ENCODE assay signal across 21 cellular contexts in the genomic region with DNA sequence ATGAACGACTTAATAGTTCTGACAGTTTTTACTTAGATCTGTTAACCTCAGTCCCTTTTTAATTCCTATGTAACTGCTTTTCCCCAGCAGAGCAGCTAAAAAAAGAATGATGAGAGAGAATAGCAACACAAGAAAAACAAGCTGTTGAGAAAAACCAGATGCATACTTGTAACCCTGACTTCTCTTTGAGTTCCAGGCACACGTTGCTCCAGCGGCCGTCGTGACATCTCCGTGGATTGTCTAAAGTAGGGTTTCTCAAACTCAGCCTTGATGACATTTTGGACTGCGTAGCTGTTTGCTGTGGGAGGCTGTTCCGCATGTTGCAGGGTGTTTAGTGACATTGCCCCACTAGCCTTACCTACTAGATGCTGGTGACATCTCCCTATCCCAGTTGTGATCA.
A peak's percentile ranks its signal among the peaks of the same experiment; 100 is the strongest.
DNase-seq lines count a peak whose midpoint lies in the region; ATAC-seq and TF ChIP-seq lines count a peak whose summit lies in the region.
"Had no signal": no experiment of that assay in that cellular context is flagged by ENCODE, and none has a peak within 500 bp of the region (broad histone marks: within the 10 kb centered on the region; RNA-seq: fewer than 3 reads in every experiment).

No MANE protein-coding gene starts in this region.

- H3K27ac ChIP-seq in right atrium auricular region, result peak overlapping the region in 1 of 2 donors; percentile 41
- peak overlapping the region in 3 of 4 donors; percentile 1 to 67 (median 49) for H3K27ac ChIP-seq in gastroesophageal sphincter
- peak overlapping the region; percentile 41 for H3K27ac ChIP-seq in mesodermal cell (ENCODE audit: low read depth, low read length, severe bottlenecking)
- peak overlapping the region; percentile 80 to 88 for H3K27ac ChIP-seq in uterus
- H3K27ac ChIP-seq: 22Rv1, HL-60, PC-9, RWPE1 had no signal

- no peak for TF ChIP-seq EP300 in gastroesophageal sphincter (IDR thresholded peaks at IDR 0.05)

- DNase-seq in Right ventricle myocardium inferior (ENCODE audit: missing footprints) (no peak), right atrium auricular region (ENCODE audit: low spot score) (no peak), uterus (peak; percentile 43 to 58), DMS53 (lab: John Stamatoyannopoulos, UW) (no peak), progenitor cell of endocrine pancreas (ENCODE audit: low spot score, unreplicated experiment) (no peak), DMS153 (lab: John Stamatoyannopoulos, UW) (no peak)
- DNase-seq: AML-193, DMS 273 treated with DMSO at 0.1 percent for 48 hours, GDM1, IMR-90, NCI-H1417 treated with DMSO at 0.1 percent for 48 hours, NCI-H187 treated with DMSO at 0.1 percent for 48 hours, NCI-H226, NCI-H524 treated with DMSO at 0.1 percent for 48 hours, PC-9 had no signal

- no peak for TF ChIP-seq CTCF in right atrium auricular region (IDR thresholded peaks at IDR 0.05)
- no peak for TF ChIP-seq CTCF in gastroesophageal sphincter (IDR thresholded peaks at IDR 0.05)
- TF ChIP-seq CTCF in uterus (IDR thresholded peaks at IDR 0.05), result no peak
- no peak for TF ChIP-seq CTCF in progenitor cell of endocrine pancreas (IDR thresholded peaks at IDR 0.05; ENCODE audit: unreplicated experiment)

- H3K27me3 Mint-ChIP-seq in progenitor cell of endocrine pancreas, result no peaks in the 10 kb centered on the region

- H3K36me3 ChIP-seq in right atrium auricular region (no peaks in the 10 kb centered on the region), gastroesophageal sphincter (no peaks in the 10 kb centered on the region), mesodermal cell (ENCODE audit: control insufficient read depth, insufficient read depth, low read length) (no peaks in the 10 kb centered on the region), uterus (no peaks in the 10 kb centered on the region)

- H3K4me1 ChIP-seq in right atrium auricular region, result no peaks in the 10 kb centered on the region
- peaks cover 0 to 15% (median 0%) of the 10 kb centered on the region in 3 donors for H3K4me1 ChIP-seq in gastroesophageal sphincter
- H3K4me1 ChIP-seq in mesodermal cell (ENCODE audit: control insufficient read depth, insufficient read depth, low read length, poor library complexity, severe bottlenecking), result peaks cover 11% of the 10 kb centered on the region
- H3K4me1 ChIP-seq in uterus, result no peaks in the 10 kb centered on the region

- intact Hi-C loops in Right ventricle myocardium inferior (cut with DNase I), result loop anchor here (5.0 kb wide), 1 partner anchor 37 kb away; no protein-coding TSS in a partner anchor
- intact Hi-C loops in uterus (cut with DNase I; ENCODE audit: low total_unique reads), result no loop called here

- H3K27ac Mint-ChIP-seq in progenitor cell of endocrine pancreas, result no peak overlapping the region
- H3K27ac Mint-ChIP-seq: CD14-positive monocyte had no signal

- H3K4me3 Mint-ChIP-seq in progenitor cell of endocrine pancreas (ENCODE audit: low read depth), result no peak overlapping the region
- H3K4me3 Mint-ChIP-seq: CD14-positive monocyte had no signal

- H3K36me3 Mint-ChIP-seq in progenitor cell of endocrine pancreas (ENCODE audit: insufficient read depth), result peaks cover 1% of the 10 kb centered on the region

- H3K9me3 Mint-ChIP-seq in progenitor cell of endocrine pancreas (ENCODE audit: low read depth), result no peaks in the 10 kb centered on the region
- H3K9me3 Mint-ChIP-seq: CD14-positive monocyte had no signal

- H3K27me3 ChIP-seq in right atrium auricular region (no peaks in the 10 kb centered on the region), gastroesophageal sphincter (no peaks in the 10 kb centered on the region), uterus (no peaks in the 10 kb centered on the region)

- ATAC-seq in Right ventricle myocardium inferior (peak; percentile 65), gastroesophageal sphincter (no peak)

- no peak for TF ChIP-seq POLR2A in gastroesophageal sphincter (IDR thresholded peaks at IDR 0.05)
- no peak for TF ChIP-seq POLR2A in uterus (IDR thresholded peaks at IDR 0.05)

- H3K9me3 ChIP-seq in right atrium auricular region, result no peaks in the 10 kb centered on the region
- no peaks in the 10 kb centered on the region for H3K9me3 ChIP-seq in gastroesophageal sphincter
- no peaks in the 10 kb centered on the region for H3K9me3 ChIP-seq in mesodermal cell (ENCODE audit: control insufficient read depth, low read length)
- H3K9me3 ChIP-seq in uterus, result no peaks in the 10 kb centered on the region

- no peaks in the 10 kb centered on the region for H3K4me1 Mint-ChIP-seq in progenitor cell of endocrine pancreas (ENCODE audit: low read depth)

- 39 to 47% methylated on average over 7 to 8 of the region's 8 CpGs for WGBS in gastroesophageal sphincter (ENCODE audit: low coverage in 1 of 2), 2 donors
- WGBS in mesodermal cell (ENCODE audit: insufficient coverage in 2 of 2), 2 experiments, result 90 to 91% methylated on average over 7 of the region's 8 CpGs

- H3K4me3 ChIP-seq in right atrium auricular region (no peak overlapping the region), gastroesophageal sphincter (no peak overlapping the region), mesodermal cell (ENCODE audit: extremely low read depth, insufficient read depth, low read length, poor library complexity, severe bottlenecking) (no peak overlapping the region), uterus (no peak overlapping the region)
- H3K4me3 ChIP-seq: PC-9 had no signal

Comparison
In these comparisons a context has a peak if more than half of its experiments do, and no peak if none do; other contexts are left out.
1. DNase-seq: peak in uterus (2 of 2); none in Right ventricle myocardium inferior (single experiment), right atrium auricular region (single experiment), DMS53 (single experiment), progenitor cell of endocrine pancreas (single experiment) and DMS153 (single experiment).